1 cellular context compared by ENCODE assay signal in genomic region chr17:64667807-64668721, GRCh38.
TF ChIP-seq lines count a peak whose summit lies in the region.

No MANE protein-coding gene starts in this region.

TF ChIP-seq in HEK293, 187 proteins besides CTCF, POLR2A, EP300 and RAD21 (continued from another document):
- TF ChIP-seq ZNF362 (tag by site-specific recombination; IDR thresholded peaks at IDR 0.05) (peak; percentile 23; the same call in 1 of the 2 replicates), BCL11B (tag by site-specific recombination; IDR thresholded peaks at IDR 0.05; ENCODE audit: low read depth) (0 out of 2 replicates have a peak, but pooled peaks have one; percentile 40), ZFHX2 (tag by site-specific recombination; conservative IDR thresholded peaks at IDR 0.05) (0 out of 2 replicates have a peak, but pooled peaks have one; percentile 19), INSM2 (tag by site-specific recombination; IDR thresholded peaks at IDR 0.05) (peak; percentile 18; the same call in 1 of the 2 replicates), ZNF394 (tag by site-specific recombination; IDR thresholded peaks at IDR 0.05; ENCODE audit: borderline replicate concordance) (peak; percentile 40; the same call in 1 of the 2 replicates), KLF17 (tag by site-specific recombination; IDR thresholded peaks at IDR 0.05) (peak; percentile 60; the same call in 1 of the 2 replicates), WT1 (tag by site-specific recombination; IDR thresholded peaks at IDR 0.05) (peak; percentile 64), ZNF391 (tag by site-specific recombination; IDR thresholded peaks at IDR 0.05; ENCODE audit: borderline replicate concordance, low read depth) (0 out of 2 replicates have a peak, but pooled peaks have one; percentile 76), ZNF184 (tag by site-specific recombination; IDR thresholded peaks at IDR 0.05) (peak; percentile 61; the same call in 1 of the 2 replicates), KLF10 (tag by site-specific recombination; IDR thresholded peaks at IDR 0.05) (0 out of 2 replicates have a peak, but pooled peaks have one; percentile 27), IKZF3 (tag by site-specific recombination; IDR thresholded peaks at IDR 0.05) (0 out of 2 replicates have a peak, but pooled peaks have one; percentile 14), ZNF692 (tag by site-specific recombination; IDR thresholded peaks at IDR 0.05) (peak; percentile 66), ZNF335 (tag by site-specific recombination; conservative IDR thresholded peaks at IDR 0.05) (peak; percentile 42; the same call in 1 of the 2 replicates), KLF9 (tag by site-specific recombination; IDR thresholded peaks at IDR 0.05; ENCODE audit: low read depth) (0 out of 2 replicates have a peak, but pooled peaks have one; percentile 30), ZXDB (tag by site-specific recombination; IDR thresholded peaks at IDR 0.05) (peak; percentile 73; the same call in 1 of the 2 replicates), ZNF121 (tag by site-specific recombination; IDR thresholded peaks at IDR 0.05) (peak; percentile 94), ZNF660 (tag by site-specific recombination; IDR thresholded peaks at IDR 0.05) (peak; percentile 66), ZNF629 (tag by site-specific recombination; IDR thresholded peaks at IDR 0.05) (peak; percentile 84), ZFP69B (tag by site-specific recombination; IDR thresholded peaks at IDR 0.05) (peak; percentile 85), SP7 (tag by site-specific recombination; IDR thresholded peaks at IDR 0.05) (peak; percentile 80), PRDM10 (tag by site-specific recombination; IDR thresholded peaks at IDR 0.05) (peak; percentile 53), PRDM6 (tag by site-specific recombination; IDR thresholded peaks at IDR 0.05) (peak; percentile 86), ZBTB7A (tag by site-specific recombination; IDR thresholded peaks at IDR 0.05; ENCODE audit: low read depth) (0 out of 2 replicates have a peak, but pooled peaks have one; percentile 28), KLF8 (tag by site-specific recombination; IDR thresholded peaks at IDR 0.05) (peak; percentile 46), ZNF639 (tag by site-specific recombination; IDR thresholded peaks at IDR 0.05) (peak; percentile 26; the same call in 1 of the 2 replicates), ZBTB8A (tag by site-specific recombination; IDR thresholded peaks at IDR 0.05) (peak; percentile 68)
